9 cellular contexts compared by ENCODE assay signal in genomic region chr9:87973791-87974292, GRCh38. TPM values are rescaled to one million over a fixed set of nuclear protein-coding genes. Genes with fewer than 3 reads are reported as not detected.
DNase-seq lines count a peak whose midpoint lies in the region; ATAC-seq and TF ChIP-seq lines count a peak whose summit lies in the region.
"Had no signal": no experiment of that assay in that cellular context is flagged by ENCODE, and none has a peak within 500 bp of the region (broad histone marks: within the 10 kb centered on the region; RNA-seq: fewer than 3 reads in every experiment).

No MANE protein-coding gene starts in this region.

- peaks cover 5% of the 10 kb centered on the region for H3K27me3 Mint-ChIP-seq in nephron progenitor cell (ENCODE audit: low read depth, poor library complexity)

- H3K4me1 ChIP-seq in effector memory CD4-positive, alpha-beta T cell (ENCODE audit: control insufficient read depth, insufficient read depth, low read length, poor library complexity, severe bottlenecking): peaks cover 6% of the 10 kb centered on the region

- peak overlapping the region; percentile 67 for H3K27ac ChIP-seq in C4-2B
- H3K27ac ChIP-seq in effector memory CD4-positive, alpha-beta T cell (ENCODE audit: insufficient read depth, low read length, poor library complexity, severe bottlenecking): peak overlapping the region; percentile 81

- H3K27ac Mint-ChIP-seq in nephron progenitor cell: peak overlapping the region; percentile 26

- no peak for TF ChIP-seq CTCF in C4-2B (conservative IDR thresholded peaks at IDR 0.05)
- no peak for TF ChIP-seq CTCF in nephron progenitor cell (IDR thresholded peaks at IDR 0.05)

- H3K27me3 ChIP-seq in MG63: no peaks in the 10 kb centered on the region
- no peaks in the 10 kb centered on the region for H3K27me3 ChIP-seq in effector memory CD4-positive, alpha-beta T cell (replicated peaks; ENCODE audit: control insufficient read depth, insufficient read depth, low read length, poor library complexity, severe bottlenecking)

- peak overlapping the region; percentile 89 for H3K4me3 ChIP-seq in MG63
- peak overlapping the region; percentile 66 for H3K4me3 ChIP-seq in effector memory CD4-positive, alpha-beta T cell (ENCODE audit: insufficient read depth, low read depth, low read length, poor library complexity, severe bottlenecking)

- no peak for ATAC-seq in HG02763 (IDR thresholded peaks at IDR 0.05; ENCODE audit: unreplicated experiment)

- DNase-seq in MG63 (no peak), nephron progenitor cell (peak; percentile 22), RPMI8226 (no peak), NCI-H2171 (lab: John Stamatoyannopoulos, UW) (no peak)
- DNase-seq in effector memory CD4-positive, alpha-beta T cell: no peak
- no peak for DNase-seq in activated CD8-positive, alpha-beta memory T cell treated with anti-CD3 and anti-CD28 coated beads, Interleukin-2, amount 50 U/mL, for 4 hours

- no peaks in the 10 kb centered on the region for H3K9me3 Mint-ChIP-seq in nephron progenitor cell

- H3K36me3 ChIP-seq in MG63: no peaks in the 10 kb centered on the region
- peaks cover 5% of the 10 kb centered on the region for H3K36me3 ChIP-seq in effector memory CD4-positive, alpha-beta T cell (ENCODE audit: control insufficient read depth, insufficient read depth, low read length)

- peak overlapping the region; percentile 86 for H3K4me3 Mint-ChIP-seq in nephron progenitor cell

- peaks cover 4% of the 10 kb centered on the region for H3K36me3 Mint-ChIP-seq in nephron progenitor cell (ENCODE audit: low read depth)

- H3K9me3 ChIP-seq in MG63: no peaks in the 10 kb centered on the region
- H3K9me3 ChIP-seq in effector memory CD4-positive, alpha-beta T cell (ENCODE audit: control insufficient read depth, low read length): no peaks in the 10 kb centered on the region

- H3K4me1 Mint-ChIP-seq in nephron progenitor cell: peaks cover 22% of the 10 kb centered on the region

RNA-seq across cellular contexts. Expression of gene CDK20, which starts 0.5 kb away (rescaled TPM):
- 12.1 and 13.2 TPM in 2 replicates for total RNA-seq in MG63 (2014; rRNA removed; shearing (Covaris generic); ENCODE audit: low replicate concordance)

RNA-seq across cellular contexts. Expression of gene SPATA31C1, which starts 56.1 kb away (rescaled TPM):
- total RNA-seq in MG63 (2014; rRNA removed; shearing (Covaris generic); ENCODE audit: low replicate concordance): not detected in 2 replicates
- total RNA-seq: lung microvascular endothelial cell had no signal
